ENCODE assay signal across 21 cellular contexts in genomic region chr6:148811472-148811871, GRCh38.
A peak's percentile ranks its signal among the peaks of the same experiment; 100 is the strongest.
DNase-seq lines count a peak whose midpoint lies in the region; ATAC-seq, FAIRE-seq and TF ChIP-seq lines count a peak whose summit lies in the region.
"Had no signal": no experiment of that assay in that cellular context is flagged by ENCODE, and none has a peak within 500 bp of the region (broad histone marks: within the 10 kb centered on the region; RNA-seq: fewer than 3 reads in every experiment).

No MANE protein-coding gene starts in this region.

- H3K4me3 ChIP-seq in left ventricle myocardium inferior: no peak overlapping the region
- no peak overlapping the region for H3K4me3 ChIP-seq in H7 (ENCODE audit: insufficient read depth, low read depth, low read length)
- H3K4me3 ChIP-seq: HAP-1 had no signal

- H3K27ac Mint-ChIP-seq in WTC11: peak overlapping the region; percentile 7; the same call in 1 of the 2 replicates
- H3K27ac Mint-ChIP-seq: CD4-positive, CD25-positive, alpha-beta regulatory T cell had no signal

- H3K27ac ChIP-seq in left ventricle myocardium inferior (replicated peaks): no peak overlapping the region
- H3K27ac ChIP-seq: KMS-11 had no signal

- in situ Hi-C loops in G401 (cut with HindIII; ENCODE audit: low sequenced_read_pairs): no loop called here

- H3K9me3 ChIP-seq in left ventricle myocardium inferior (replicated peaks): peaks cover 18% of the 10 kb centered on the region
- H3K9me3 ChIP-seq: HAP-1 had no signal

- H3K4me3 Mint-ChIP-seq in WTC11: no peak overlapping the region
- H3K4me3 Mint-ChIP-seq: CD4-positive, CD25-positive, alpha-beta regulatory T cell had no signal

- TF ChIP-seq CTCF in WTC11 (IDR thresholded peaks at IDR 0.05): no peak
- no peak for TF ChIP-seq CTCF in left ventricle myocardium inferior (IDR thresholded peaks at IDR 0.05; ENCODE audit: borderline replicate concordance)

- no peak for ATAC-seq in WTC11

- no peaks in the 10 kb centered on the region for H3K27me3 ChIP-seq in left ventricle myocardium inferior (ENCODE audit: low read depth)
- no peaks in the 10 kb centered on the region for H3K27me3 ChIP-seq in H7 (ENCODE audit: control insufficient read depth, insufficient read depth, low read length)

- CTCF ChIA-PET in WTC11 (lab: Charles Lee): interaction anchor here (1.5 kb wide), 1 partner anchor 233 kb away, joined by 8 read pairs; no protein-coding TSS in a partner anchor

- H3K36me3 Mint-ChIP-seq in WTC11: peaks cover 48% of the 10 kb centered on the region
- H3K36me3 Mint-ChIP-seq: CD4-positive, CD25-positive, alpha-beta regulatory T cell had no signal

- no peaks in the 10 kb centered on the region for H3K36me3 ChIP-seq in left ventricle myocardium inferior
- no peaks in the 10 kb centered on the region; the same call in 1 of the 2 replicates for H3K36me3 ChIP-seq in H7 (replicated peaks; ENCODE audit: control insufficient read depth, insufficient read depth, low read length)
- H3K36me3 ChIP-seq: HAP-1 had no signal

- FAIRE-seq in frontal cortex (lab: Jason Lieb, UNC): no peak
- FAIRE-seq: G401.6, GM12892, RCC 7860 had no signal

- peaks cover 4% of the 10 kb centered on the region; the same call in 1 of the 2 replicates for H3K27me3 Mint-ChIP-seq in WTC11 (ENCODE audit: low read depth)

- no peaks in the 10 kb centered on the region for H3K4me1 ChIP-seq in left ventricle myocardium inferior

- intact Hi-C loops in left ventricle myocardium inferior (cut with micrococcal nuclease): no loop called here

- H3K4me1 Mint-ChIP-seq in WTC11: peaks cover 45% of the 10 kb centered on the region
- H3K4me1 Mint-ChIP-seq: CD4-positive, CD25-positive, alpha-beta regulatory T cell had no signal

- DNase-seq in D341Med (ENCODE audit: low spot score) (peak; percentile 46), G401 (ENCODE audit: low spot score) (peak; percentile 66), WTC11 (ENCODE audit: low spot score) (no peak), left ventricle myocardium inferior (peak; percentile 27), frontal cortex (ENCODE audit: low spot score in 2 of 2) (no peak), cortex of kidney (lab: John Stamatoyannopoulos, UW) (no peak), H7 (no peak), NCI-H187 treated with DMSO at 0.1 percent for 48 hours (lab: John Stamatoyannopoulos, UW) (no peak)
- DNase-seq: CD4-positive, CD25-positive, alpha-beta regulatory T cell; IMR-90; NCI-H1105; NCI-H146; NCI-H2029 treated with DMSO at 0.1 percent for 48 hours; NCI-H748 treated with DMSO at 0.1 percent for 48 hours; OCI-M1; SW 1271 had no signal

- H3K9me3 Mint-ChIP-seq in WTC11: peaks cover 33% of the 10 kb centered on the region

- POLR2A ChIA-PET in WTC11 (lab: Charles Lee): interaction anchor here (1.5 kb wide), 1 partner anchor 10 kb away, joined by 7 read pairs; no protein-coding TSS in a partner anchor

TF ChIP-seq in WTC11, 78 proteins besides CTCF, POLR2A, EP300 and RAD21:
- no peak for TF ChIP-seq NFATC4 (CRISPR knock-in tag; IDR thresholded peaks at IDR 0.05)
- TF ChIP-seq TEAD4 (CRISPR knock-in tag; IDR thresholded peaks at IDR 0.05): no peak
- TF ChIP-seq ZNF396 (CRISPR knock-in tag; IDR thresholded peaks at IDR 0.05; ENCODE audit: borderline replicate concordance): no peak
- no peak for TF ChIP-seq NFE2L1 (CRISPR knock-in tag; IDR thresholded peaks at IDR 0.05)
- TF ChIP-seq ERG (CRISPR knock-in tag; IDR thresholded peaks at IDR 0.05): no peak
- TF ChIP-seq ZMAT4 (CRISPR knock-in tag; IDR thresholded peaks at IDR 0.05): no peak
- no peak for TF ChIP-seq CREB1 (CRISPR knock-in tag; IDR thresholded peaks at IDR 0.05)
- no peak for TF ChIP-seq IRF2 (CRISPR knock-in tag; IDR thresholded peaks at IDR 0.05; ENCODE audit: borderline replicate concordance, low read depth)
- no peak for TF ChIP-seq ESRRA (CRISPR knock-in tag; IDR thresholded peaks at IDR 0.05; ENCODE audit: borderline replicate concordance)
- TF ChIP-seq RORB (CRISPR knock-in tag; IDR thresholded peaks at IDR 0.05): no peak
- no peak for TF ChIP-seq FOXJ3 (CRISPR knock-in tag; IDR thresholded peaks at IDR 0.05; ENCODE audit: borderline replicate concordance)
TF ChIP-seq in WTC11: peak in this region for 0.

Comparison
In these comparisons a context has a peak if more than half of its experiments do, and no peak if none do; other contexts are left out.
1. DNase-seq: peak in D341Med (single experiment), G401 (single experiment) and left ventricle myocardium inferior (single experiment); none in WTC11 (single experiment), frontal cortex (0 of 2), cortex of kidney (single experiment), H7 (single experiment) and NCI-H187 treated with DMSO at 0.1 percent for 48 hours (single experiment).